Comparison of ENCODE assay signal across 1 cellular context in genomic region chr2:69695850-69696216, GRCh38.
TF ChIP-seq lines count a peak whose summit lies in the region.

No MANE protein-coding gene starts in this region.

TF ChIP-seq in IMR-90, 13 proteins besides CTCF, POLR2A, EP300 and RAD21 (continued from another document):
- TF ChIP-seq CHD1 (IDR thresholded peaks at IDR 0.05; ENCODE audit: low read depth, low read length) (no peak), MXI1 (IDR thresholded peaks at IDR 0.05; ENCODE audit: borderline replicate concordance, low read depth, low read length) (no peak), BHLHE40 (IDR thresholded peaks at IDR 0.05; ENCODE audit: low read depth, low read length) (no peak), RFX5 (IDR thresholded peaks at IDR 0.05; ENCODE audit: low read depth, low read length) (no peak), RCOR1 (IDR thresholded peaks at IDR 0.05; ENCODE audit: insufficient replicate concordance, low read length) (no peak), NFE2L2 (IDR thresholded peaks at IDR 0.05; ENCODE audit: low read depth, low read length) (no peak), CEBPB (IDR thresholded peaks at IDR 0.05; ENCODE audit: low read depth, low read length) (no peak), MAFK (IDR thresholded peaks at IDR 0.05; ENCODE audit: low read depth, low read length) (no peak), ELK1 (IDR thresholded peaks at IDR 0.05; ENCODE audit: borderline replicate concordance, low read depth, low read length) (no peak), SMC3 (IDR thresholded peaks at IDR 0.05; ENCODE audit: low read depth, low read length) (no peak), USF2 (IDR thresholded peaks at IDR 0.05; ENCODE audit: low read depth, low read length) (no peak)
